7 cellular contexts compared by ENCODE assay signal in genomic region chr3:39173726-39174125, GRCh38. TPM values are rescaled to one million over a fixed set of nuclear protein-coding genes. Genes with fewer than 3 reads are reported as not detected.
"Had no signal": no experiment of that assay in that cellular context is flagged by ENCODE, and none has a peak within 500 bp of the region (broad histone marks: within the 10 kb centered on the region; RNA-seq: fewer than 3 reads in every experiment).

No MANE protein-coding gene starts in this region.

RNA-seq across cellular contexts. Expression of gene XIRP1, which starts 18.7 kb away (rescaled TPM):
- total RNA-seq: GM23248, GM23338, H1, H4, H7, H9, HFFc6 had no signal
- polyA plus RNA-seq: GM23248, GM23338, H1 had no signal
